ENCODE assay signal across 12 cellular contexts in genomic region chr1:118978914-118979701, GRCh38. TPM values are rescaled to one million over a fixed set of nuclear protein-coding genes. Genes with fewer than 3 reads are reported as not detected.
DNase-seq lines count a peak whose midpoint lies in the region; FAIRE-seq and TF ChIP-seq lines count a peak whose summit lies in the region.
"Had no signal": no experiment of that assay in that cellular context is flagged by ENCODE, and none has a peak within 500 bp of the region (broad histone marks: within the 10 kb centered on the region; RNA-seq: fewer than 3 reads in every experiment).

No MANE protein-coding gene starts in this region.

- H3K36me3 ChIP-seq in adipocyte (ENCODE audit: control insufficient read depth, insufficient read depth, low read length, severe bottlenecking) (peaks cover 6% of the 10 kb centered on the region), hepatocyte (replicated peaks; ENCODE audit: insufficient read depth, low read depth) (no peaks in the 10 kb centered on the region), skeletal muscle tissue (ENCODE audit: control insufficient read depth in 3 of 3, insufficient read depth in 3 of 3, low read length in 3 of 3) (peaks cover 0 to 7% (median 3%) of the 10 kb centered on the region in 3 donors)

- CTCF ChIA-PET in RWPE1 (lab: Yijun Ruan, JAX): interaction anchor here (0.6 kb wide), 1 partner anchor 143 kb away, joined by 3 read pairs; no protein-coding TSS in a partner anchor

- H3K4me3 ChIP-seq in adipocyte (ENCODE audit: low read length) (peak overlapping the region; percentile 10), hepatocyte (no peak overlapping the region), skeletal muscle tissue (ENCODE audit: low read length in 3 of 3) (peak overlapping the region in 2 of 3 donors; percentile 3 to 26)

- peaks cover 0 to 15% of the 10 kb centered on the region in 2 experiments; a peak in 3 of 5 replicates for H3K9me3 Mint-ChIP-seq in H9

- H3K4me1 ChIP-seq in H9 (ENCODE audit: insufficient read depth, low read length) (no peaks in the 10 kb centered on the region), adipocyte (ENCODE audit: control insufficient read depth, insufficient read depth, low read length) (peaks cover 29% of the 10 kb centered on the region), hepatocyte (ENCODE audit: insufficient read depth) (no peaks in the 10 kb centered on the region), skeletal muscle tissue (ENCODE audit: control insufficient read depth in 3 of 3, insufficient read depth in 3 of 3, low read length in 3 of 3) (peaks cover 49 to 56% (median 50%) of the 10 kb centered on the region in 3 donors)
- H3K4me1 ChIP-seq: Caco-2 had no signal

- H3K9me3 ChIP-seq in H9 (ENCODE audit: control insufficient read depth, low read depth, low read length) (no peaks in the 10 kb centered on the region), adipocyte (ENCODE audit: control insufficient read depth, low read length) (no peaks in the 10 kb centered on the region), hepatocyte (ENCODE audit: low read depth) (no peaks in the 10 kb centered on the region), skeletal muscle tissue (ENCODE audit: control insufficient read depth in 3 of 3, low read length in 3 of 3) (no peaks in the 10 kb centered on the region)
- H3K9me3 ChIP-seq: Caco-2 had no signal

- no peaks in the 10 kb centered on the region for H3K79me1 ChIP-seq in H9 (ENCODE audit: insufficient read depth, low read depth, low read length, poor library complexity, severe bottlenecking)

- H3K14ac ChIP-seq in H9 (ENCODE audit: insufficient read depth, low read length): no peak overlapping the region

- H3K4me3 Mint-ChIP-seq in H9: peak overlapping the region; percentile 43 to 82

- no peak overlapping the region for H4K5ac ChIP-seq in H9 (ENCODE audit: insufficient read length, low read depth, low read length)

- H2BK12ac ChIP-seq in H9 (ENCODE audit: insufficient read length, low read depth, low read length): no peak overlapping the region

- H4K8ac ChIP-seq in H9 (replicated peaks; ENCODE audit: insufficient read length, low read depth, low read length): no peak overlapping the region

- H3K18ac ChIP-seq in H9 (ENCODE audit: insufficient read length, low read depth, low read length): no peak overlapping the region

- POLR2A ChIA-PET in RWPE1 (lab: Yijun Ruan, JAX; ENCODE audit: low non-redundant PET): no interaction called here

- peaks cover 6% of the 10 kb centered on the region for H3K23me2 ChIP-seq in H9 (ENCODE audit: insufficient read length, low read depth, low read length, poor library complexity, severe bottlenecking)

- H2BK5ac ChIP-seq in H9 (ENCODE audit: insufficient read length, low read length): no peak overlapping the region

- no peak overlapping the region for H3K27ac ChIP-seq in H9 (ENCODE audit: insufficient read length, low read depth, low read length)
- no peak overlapping the region for H3K27ac ChIP-seq in hepatocyte
- peak overlapping the region; percentile 44 for H3K27ac ChIP-seq in skeletal muscle tissue (ENCODE audit: low read depth, low read length)
- no peak overlapping the region for H3K27ac ChIP-seq in RWPE1

- no peak overlapping the region for H2BK120ac ChIP-seq in H9 (ENCODE audit: low read depth, low read length, poor library complexity, severe bottlenecking)

- no peaks in the 10 kb centered on the region; a peak in 1 of 7 replicates for H3K36me3 Mint-ChIP-seq in H9 (ENCODE audit: insufficient read depth in 1 of 3, low read depth in 3 of 3)

- H3K56ac ChIP-seq in H9 (ENCODE audit: insufficient read length, low read depth, low read length): no peak overlapping the region

- H3K9me2 ChIP-seq in hepatocyte (replicated peaks; ENCODE audit: insufficient read depth): no peaks in the 10 kb centered on the region

- WGBS in H9 (ENCODE audit: extremely low coverage, insufficient read length, low lambda C conversion rate): no CpG with 5 or more reads among the region's 23 CpGs
- WGBS in hepatocyte (ENCODE audit: low lambda C conversion rate, missing lambda C conversion rate): 45% methylated on average over 23 of the region's 23 CpGs

- no peak overlapping the region for H2AFZ ChIP-seq in H9 (ENCODE audit: low read length)
- H2AFZ ChIP-seq in hepatocyte: no peak overlapping the region

- DNase-seq in H9 (no peak), adipocyte (ENCODE audit: low read depth) (no peak), hepatocyte (ENCODE audit: low spot score) (no peak), COLO829 (ENCODE audit: low spot score) (no peak), RWPE1 (ENCODE audit: low spot score) (no peak), RCC 7860 (ENCODE audit: low spot score) (no peak)
- DNase-seq: Caco-2; left colon; NCI-H1105 treated with DMSO at 0.1 percent for 48 hours; NCI-H524; stimulated activated naive CD8-positive, alpha-beta T cell treated with anti-CD3 and anti-CD28 coated beads, Interleukin-15, amount 100 ng/mL, for 72 hours had no signal

- H3K27ac Mint-ChIP-seq in H9: no peak overlapping the region
- H3K27ac Mint-ChIP-seq: stimulated activated naive CD8-positive, alpha-beta T cell treated with anti-CD3 and anti-CD28 coated beads, Interleukin-15, amount 100 ng/mL, for 72 hours had no signal

- H3K79me2 ChIP-seq in H9 (ENCODE audit: insufficient read depth, low read length) (no peaks in the 10 kb centered on the region), hepatocyte (no peaks in the 10 kb centered on the region)

- peaks cover 25 to 28% of the 10 kb centered on the region in 2 experiments for H3K4me1 Mint-ChIP-seq in H9

- no peak overlapping the region for H2BK20ac ChIP-seq in H9 (ENCODE audit: low read depth, low read length, poor library complexity, severe bottlenecking)

- no peak overlapping the region for H3T11ph ChIP-seq in H9 (ENCODE audit: low read length)

- H3K27me3 ChIP-seq in H9 (ENCODE audit: insufficient read depth, low read length) (peaks cover 70% of the 10 kb centered on the region), adipocyte (replicated peaks; ENCODE audit: control insufficient read depth, insufficient read depth, low read length) (no peaks in the 10 kb centered on the region), hepatocyte (peaks cover 97% of the 10 kb centered on the region), skeletal muscle tissue (ENCODE audit: control insufficient read depth in 3 of 3, insufficient read depth in 3 of 3, low read length in 3 of 3) (no peaks in the 10 kb centered on the region)

- no peak overlapping the region for H2BK15ac ChIP-seq in H9 (ENCODE audit: low read depth, low read length)

- no peaks in the 10 kb centered on the region for H4K20me1 ChIP-seq in H9 (ENCODE audit: control insufficient read depth, insufficient read depth, insufficient read length)
- no peaks in the 10 kb centered on the region for H4K20me1 ChIP-seq in hepatocyte (ENCODE audit: insufficient read depth, poor library complexity, severe bottlenecking)

- no peak for FAIRE-seq in RCC 7860 (lab: Jason Lieb, UNC)

- no peak for TF ChIP-seq CTCF in H9 (conservative IDR thresholded peaks at IDR 0.05)
- no peak for TF ChIP-seq CTCF in hepatocyte (IDR thresholded peaks at IDR 0.05; ENCODE audit: poor library complexity)
- no peak for TF ChIP-seq CTCF in RWPE1 (conservative IDR thresholded peaks at IDR 0.05; ENCODE audit: low read depth)

- H4K91ac ChIP-seq in H9 (ENCODE audit: insufficient read length, low read depth, low read length): no peak overlapping the region

- H3K27me3 Mint-ChIP-seq in H9 (ENCODE audit: low read depth): peaks cover 100% of the 10 kb centered on the region

- H3K9ac ChIP-seq in H9 (ENCODE audit: extremely low read depth, insufficient read length, low read length) (no peak overlapping the region), adipocyte (ENCODE audit: low read length) (peak overlapping the region; percentile 26), skeletal muscle tissue (ENCODE audit: low read depth in 1 of 3, low read length in 3 of 3) (no peak overlapping the region)

- H3K4me2 ChIP-seq in H9 (ENCODE audit: insufficient read depth, insufficient read length, low read length) (peak overlapping the region; percentile 74), hepatocyte (peak overlapping the region; percentile 60)

- no peak overlapping the region for H2AK5ac ChIP-seq in H9 (ENCODE audit: insufficient read length, low read length)

- H3K4ac ChIP-seq in H9 (ENCODE audit: low read depth, low read length): no peak overlapping the region

- H3K23ac ChIP-seq in H9 (ENCODE audit: insufficient read length, low read depth, low read length): no peak overlapping the region

RNA-seq across cellular contexts. Expression of gene TBX15, which starts 9.0 kb away (rescaled TPM):
- 0.07 TPM in 1 of 2 replicates, not detected in the other for total RNA-seq in H9 (2021)
- total RNA-seq in hepatocyte: 3.8 and 5.1 TPM in 2 replicates
- polyA plus RNA-seq in hepatocyte: 1.6 and 1.9 TPM in 2 replicates
- 49.6 TPM for total RNA-seq in skeletal muscle tissue
- total RNA-seq: left colon had no signal
